Comparison of ENCODE assay signal across 8 cellular contexts in genomic region chr7:55074008-55074499, GRCh38. TPM values are rescaled to one million over a fixed set of nuclear protein-coding genes. Genes with fewer than 3 reads are reported as not detected.
A peak's percentile ranks its signal among the peaks of the same experiment; 100 is the strongest.
DNase-seq lines count a peak whose midpoint lies in the region; ATAC-seq and TF ChIP-seq lines count a peak whose summit lies in the region.

No MANE protein-coding gene starts in this region.

- POLR2A ChIA-PET in RWPE1 (lab: Yijun Ruan, JAX; ENCODE audit: low non-redundant PET): no interaction called here

- DNase-seq in AG10803 (ENCODE audit: low read depth) (peak; percentile 82), RWPE1 (ENCODE audit: low spot score) (peak; percentile 96), caudate nucleus (lab: John Stamatoyannopoulos, UW) (no peak), mucosa of gallbladder (ENCODE audit: low spot score) (peak; percentile 75), retina (no peak), occipital lobe (lab: John Stamatoyannopoulos, UW) (no peak)

- peak overlapping the region; percentile 80 for H3K27ac ChIP-seq in RWPE1
- peak overlapping the region; percentile 65 for H3K27ac ChIP-seq in caudate nucleus (ENCODE audit: low read depth, low read length)

- no peak for TF ChIP-seq CTCF in AG10803 (conservative IDR thresholded peaks at IDR 0.05; ENCODE audit: low read length)
- TF ChIP-seq CTCF in RWPE1 (conservative IDR thresholded peaks at IDR 0.05; ENCODE audit: low read depth): no peak

- ATAC-seq in GM18909 (IDR thresholded peaks at IDR 0.05; ENCODE audit: poor library complexity, unreplicated experiment) (peak; percentile 86), HG03064 (IDR thresholded peaks at IDR 0.05; ENCODE audit: low read depth, unreplicated experiment) (peak; percentile 90)

- CTCF ChIA-PET in RWPE1 (lab: Yijun Ruan, JAX): no interaction called here

- H3K4me3 ChIP-seq in AG10803 (ENCODE audit: low read length): peak overlapping the region; percentile 49

RNA-seq across cellular contexts. Expression of gene EGFR, which starts 55.2 kb away (rescaled TPM):
- total RNA-seq in mucosa of gallbladder (87.3 TPM), occipital lobe (9.4 TPM)

Comparison
In these comparisons a context has a peak if more than half of its experiments do, and no peak if none do; other contexts are left out.
1. DNase-seq: peak in AG10803 (single experiment), RWPE1 (single experiment) and mucosa of gallbladder (single experiment); none in caudate nucleus (0 of 61), retina (single experiment) and occipital lobe (single experiment).